Comparison of ENCODE assay signal across 19 cellular contexts in genomic region chr3:11173828-11174465, GRCh38. TPM values are rescaled to one million over a fixed set of nuclear protein-coding genes. Genes with fewer than 3 reads are reported as not detected.
"Had no signal": no experiment of that assay in that cellular context is flagged by ENCODE, and none has a peak within 500 bp of the region (broad histone marks: within the 10 kb centered on the region; RNA-seq: fewer than 3 reads in every experiment).

No MANE protein-coding gene starts in this region.

- H2AFZ ChIP-seq: hepatocyte had no signal

- ATAC-seq: left colon; left ventricle myocardium superior; naive thymus-derived CD4-positive, alpha-beta T cell; sciatic nerve; stimulated activated naive B cell treated with anti-CD40 and anti-IgM and Interleukin-4, amounts not matched to agents 10 μg/mL and 1 μg/mL and 100 μg/mL, for 72 hours; stimulated activated naive CD8-positive, alpha-beta T cell treated with anti-CD3 and anti-CD28 coated beads, Interleukin-15, amount 100 ng/mL, for 72 hours had no signal

- H3K36me3 ChIP-seq: esophagus squamous epithelium, neutrophil had no signal

- H3K4me1 Mint-ChIP-seq: stimulated activated naive B cell treated with anti-CD40 and anti-IgM and Interleukin-4, amounts not matched to agents 10 μg/mL and 1 μg/mL and 100 μg/mL, for 72 hours; stimulated activated naive CD8-positive, alpha-beta T cell treated with anti-CD3 and anti-CD28 coated beads, Interleukin-15, amount 100 ng/mL, for 72 hours had no signal

- H3K36me3 Mint-ChIP-seq: naive thymus-derived CD4-positive, alpha-beta T cell; stimulated activated naive B cell treated with anti-CD40 and anti-IgM and Interleukin-4, amounts not matched to agents 10 μg/mL and 1 μg/mL and 100 μg/mL, for 72 hours had no signal

- H3K9me3 ChIP-seq: esophagus squamous epithelium, neutrophil, testis had no signal

- H3K4me2 ChIP-seq: hepatocyte had no signal

- DNase-seq: effector memory CD4-positive, alpha-beta T cell; esophagus squamous epithelium; foreskin fibroblast; head of caudate nucleus; left colon; left ventricle myocardium superior; mesendoderm; naive thymus-derived CD4-positive, alpha-beta T cell; posterior cingulate gyrus; stimulated activated CD4-positive, alpha-beta T cell treated with anti-CD3 and anti-CD28 coated beads, Interleukin-2, amount 100 ng/mL, for 24 hours; stimulated activated CD4-positive, alpha-beta T cell treated with anti-CD3 and anti-CD28 coated beads, Interleukin-4, amount 100 ng/mL, for 4 hours; stimulated activated naive B cell treated with anti-CD40 and anti-IgM and Interleukin-4, amounts not matched to agents 10 μg/mL and 1 μg/mL and 100 μg/mL, for 72 hours; stimulated activated naive CD8-positive, alpha-beta T cell treated with anti-CD3 and anti-CD28 coated beads, Interleukin-15, amount 100 ng/mL, for 72 hours; testis; trophoblast cell had no signal

- H3K27me3 ChIP-seq: esophagus squamous epithelium, hepatocyte, neutrophil, testis had no signal

- H3K4me3 Mint-ChIP-seq: naive thymus-derived CD4-positive, alpha-beta T cell; stimulated activated naive B cell treated with anti-CD40 and anti-IgM and Interleukin-4, amounts not matched to agents 10 μg/mL and 1 μg/mL and 100 μg/mL, for 72 hours; stimulated activated naive CD8-positive, alpha-beta T cell treated with anti-CD3 and anti-CD28 coated beads, Interleukin-15, amount 100 ng/mL, for 72 hours had no signal

- H3K9me3 Mint-ChIP-seq: naive thymus-derived CD4-positive, alpha-beta T cell; stimulated activated naive B cell treated with anti-CD40 and anti-IgM and Interleukin-4, amounts not matched to agents 10 μg/mL and 1 μg/mL and 100 μg/mL, for 72 hours; stimulated activated naive CD8-positive, alpha-beta T cell treated with anti-CD3 and anti-CD28 coated beads, Interleukin-15, amount 100 ng/mL, for 72 hours had no signal

- H3K27ac Mint-ChIP-seq: naive thymus-derived CD4-positive, alpha-beta T cell; stimulated activated naive B cell treated with anti-CD40 and anti-IgM and Interleukin-4, amounts not matched to agents 10 μg/mL and 1 μg/mL and 100 μg/mL, for 72 hours had no signal

- H3K4me3 ChIP-seq: esophagus squamous epithelium, hepatocyte, lung, testis had no signal

- H3K27ac ChIP-seq: esophagus squamous epithelium, hepatocyte, neutrophil, testis had no signal

RNA-seq across cellular contexts. Expression of gene HRH1, which starts 19.7 kb away (rescaled TPM):
- polyA plus RNA-seq: naive thymus-derived CD4-positive, alpha-beta T cell had no signal
